ENCODE assay signal across 14 cellular contexts in the genomic region with DNA sequence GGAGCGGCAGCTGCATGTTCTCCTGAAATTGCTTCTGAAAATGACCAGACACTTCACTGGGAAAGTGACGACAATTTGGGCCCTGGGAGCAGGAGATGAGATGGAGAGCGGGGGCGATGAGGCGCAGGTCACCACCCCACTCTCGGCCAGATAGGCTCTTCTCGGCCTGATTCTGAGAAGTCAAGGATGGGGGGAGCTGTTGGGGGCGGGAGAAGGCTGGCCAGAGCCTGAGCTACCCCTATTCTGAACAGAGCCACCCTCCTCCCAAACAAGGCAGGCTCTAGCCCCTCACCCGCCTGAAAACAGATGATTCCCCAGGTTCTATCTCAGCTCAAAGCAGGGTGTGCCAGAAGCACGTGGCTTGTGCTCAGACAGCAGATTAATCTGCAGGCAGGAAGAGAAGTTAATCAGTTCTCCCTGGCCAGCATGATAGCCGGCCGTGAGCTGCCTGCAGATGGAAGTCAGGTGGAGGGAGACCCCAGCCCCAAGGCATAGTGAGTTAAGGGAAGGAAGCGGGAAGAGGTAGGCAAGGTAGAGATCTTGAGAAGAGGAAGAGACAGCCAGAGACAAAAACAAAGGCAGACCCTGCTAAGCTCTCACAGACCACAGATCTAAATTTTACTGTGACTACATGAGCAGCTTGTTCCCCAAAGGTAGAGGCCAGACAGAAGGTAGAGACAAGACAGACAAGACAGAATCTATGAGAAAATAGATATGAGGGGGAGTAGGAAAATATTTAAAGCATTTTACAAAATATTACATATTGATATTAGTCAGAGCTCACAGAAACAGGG. TPM values are rescaled to one million over a fixed set of nuclear protein-coding genes. Genes with fewer than 3 reads are reported as not detected.
DNase-seq lines count a peak whose midpoint lies in the region; ATAC-seq and TF ChIP-seq lines count a peak whose summit lies in the region.
"Had no signal": no experiment of that assay in that cellular context is flagged by ENCODE, and none has a peak within 500 bp of the region (broad histone marks: within the 10 kb centered on the region; RNA-seq: fewer than 3 reads in every experiment).

No MANE protein-coding gene starts in this region.

- H3K27me3 Mint-ChIP-seq in CD4-positive, alpha-beta T cell = no peaks in the 10 kb centered on the region
- H3K27me3 Mint-ChIP-seq in T-helper 17 cell = peaks cover 10% of the 10 kb centered on the region

- H3K27ac ChIP-seq in CD4-positive, alpha-beta T cell (ENCODE audit: low read depth, low read length) = no peak overlapping the region
- peak overlapping the region in 1 of 4 donors; percentile 48 for H3K27ac ChIP-seq in transverse colon
- H3K27ac ChIP-seq: tibial nerve had no signal

- POLR2A ChIA-PET in CD4-positive, alpha-beta T cell (lab: Charles Lee) = interaction anchor here (0.6 to 2.1 kb wide), 6 partner anchors 8 to 116 kb away, joined by 3 to 5 read pairs (median 4); a partner anchor contains a TSS

- H3K4me1 Mint-ChIP-seq in CD4-positive, alpha-beta T cell (ENCODE audit: low read depth) = peaks cover 72% of the 10 kb centered on the region
- peaks cover 31% of the 10 kb centered on the region for H3K4me1 Mint-ChIP-seq in T-helper 17 cell

- H3K9me3 ChIP-seq in BE2C (no peaks in the 10 kb centered on the region), T-helper 17 cell (ENCODE audit: control insufficient read depth, low read length, poor library complexity, severe bottlenecking) (no peaks in the 10 kb centered on the region), transverse colon (no peaks in the 10 kb centered on the region)
- no peaks in the 10 kb centered on the region for H3K9me3 ChIP-seq in CD4-positive, alpha-beta T cell (ENCODE audit: control insufficient read depth, low read length)
- H3K9me3 ChIP-seq: tibial nerve had no signal

- H3K4me3 ChIP-seq in BE2C (ENCODE audit: low read depth, low read length) = no peak overlapping the region
- H3K4me3 ChIP-seq in transverse colon = no peak overlapping the region
- H3K4me3 ChIP-seq: tibial nerve had no signal

- H3K4me1 ChIP-seq in BE2C (peaks cover 15% of the 10 kb centered on the region), transverse colon (peaks cover 0 to 13% (median 1%) of the 10 kb centered on the region in 4 donors)

- H3K36me3 ChIP-seq in BE2C = no peaks in the 10 kb centered on the region
- peaks cover 0 to 6% (median 0%) of the 10 kb centered on the region in 4 donors for H3K36me3 ChIP-seq in transverse colon
- H3K36me3 ChIP-seq: tibial nerve had no signal

- TF ChIP-seq CTCF in BE2C (IDR thresholded peaks at IDR 0.05; ENCODE audit: low read depth, low read length) (no peak), transverse colon (IDR thresholded peaks at IDR 0.05) (no peak)
- TF ChIP-seq CTCF in CD4-positive, alpha-beta T cell (IDR thresholded peaks at IDR 0.05) = no peak

- no peaks in the 10 kb centered on the region for H3K9me3 Mint-ChIP-seq in CD4-positive, alpha-beta T cell
- H3K9me3 Mint-ChIP-seq: naive B cell had no signal

- CTCF ChIA-PET in CD4-positive, alpha-beta T cell (lab: Charles Lee) = interaction anchor here (1.0 to 2.2 kb wide), 2 partner anchors 11 to 32 kb away, joined by 3 to 7 read pairs; a partner anchor contains a TSS

- in situ Hi-C loops in transverse colon (cut with MboI; ENCODE audit: low pct_ligation_motif_present in 1 of 4, low pct_unique_long_range_greater_than_20kb in 1 of 4, low sequenced_read_pairs in 3 of 4) = no loop called here

- no peak for TF ChIP-seq POLR2A in transverse colon (IDR thresholded peaks at IDR 0.05)

- no peaks in the 10 kb centered on the region for H3K36me3 Mint-ChIP-seq in CD4-positive, alpha-beta T cell (ENCODE audit: low read depth)
- H3K36me3 Mint-ChIP-seq in T-helper 17 cell (ENCODE audit: low read depth) = peaks cover 5% of the 10 kb centered on the region
- H3K36me3 Mint-ChIP-seq: naive B cell had no signal

- ATAC-seq in CD4-positive, alpha-beta T cell (ENCODE audit: poor library complexity) = peak; percentile 39
- ATAC-seq in T-helper 17 cell (no peak), HG03571 (IDR thresholded peaks at IDR 0.05; ENCODE audit: unreplicated experiment) (no peak)

- 43 to 63% methylated on average over 4 to 13 of the region's 13 CpGs for WGBS in transverse colon (ENCODE audit: low coverage in 1 of 2), 2 donors

- H3K27ac Mint-ChIP-seq in CD4-positive, alpha-beta T cell = peak overlapping the region; percentile 50
- peak overlapping the region; percentile 57 for H3K27ac Mint-ChIP-seq in T-helper 17 cell

- DNase-seq in BE2C = peak; percentile 31
- DNase-seq in CD4-positive, alpha-beta T cell = no peak
- DNase-seq in T-helper 17 cell = no peak
- DNase-seq in left kidney (ENCODE audit: low read depth, low spot score) = peak; percentile 33
- no peak for DNase-seq in transverse colon
- no peak for DNase-seq in kidney tubule cell (ENCODE audit: low spot score)
- DNase-seq: effector memory CD4-positive, alpha-beta T cell; glutamatergic neuron; KG1; naive B cell; NCI-H1436 treated with DMSO at 0.1 percent for 48 hours had no signal

- intact Hi-C loops in CD4-positive, alpha-beta T cell (cut with DNase I, micrococcal nuclease) = no loop called here
- intact Hi-C loops in transverse colon (cut with DNase I; ENCODE audit: low total_unique reads) = no loop called here

- H3K27me3 ChIP-seq in BE2C (no peaks in the 10 kb centered on the region), transverse colon (no peaks in the 10 kb centered on the region)
- no peaks in the 10 kb centered on the region for H3K27me3 ChIP-seq in CD4-positive, alpha-beta T cell (ENCODE audit: control insufficient read depth, insufficient read depth, low read length)
- H3K27me3 ChIP-seq: tibial nerve had no signal

- no peak for TF ChIP-seq EP300 in transverse colon (IDR thresholded peaks at IDR 0.05; ENCODE audit: low read depth)

- H3K4me3 Mint-ChIP-seq in CD4-positive, alpha-beta T cell = no peak overlapping the region
- peak overlapping the region; percentile 60 for H3K4me3 Mint-ChIP-seq in T-helper 17 cell
- H3K4me3 Mint-ChIP-seq: naive B cell had no signal

RNA-seq across cellular contexts. Expression of a gene that starts 10.9 kb away (rescaled TPM):
- polyA plus RNA-seq in BE2C (2012; ENCODE audit: insufficient read depth, insufficient read length, low read depth) = 1.8 TPM
- total RNA-seq in CD4-positive, alpha-beta T cell = not detected
- total RNA-seq in T-helper 17 cell (not detected), transverse colon (10 to 100 TPM in 1 of 4 donors, 1 to 10 TPM in 2, not detected in 1; 2.5 to 47.1 (median 9.2) TPM)
- total RNA-seq: kidney epithelial cell, tibial nerve had no signal

RNA-seq across cellular contexts. Expression of a gene that starts 20.9 kb away (rescaled TPM):
- polyA plus RNA-seq in BE2C (2012; ENCODE audit: insufficient read depth, insufficient read length, low read depth) = 16.8 TPM
- total RNA-seq in CD4-positive, alpha-beta T cell = 1 to 10 TPM; 6.9 to 8.0 TPM
- total RNA-seq in T-helper 17 cell = 10 to 100 TPM in 1 of 2 donors, 1 to 10 TPM in 1; 7.0 to 10.8 TPM
- total RNA-seq in transverse colon = 1 to 10 TPM; 3.4 to 8.0 (median 4.8) TPM

RNA-seq across cellular contexts. Expression of a gene that starts 22.7 kb away (rescaled TPM):
- not detected for polyA plus RNA-seq in BE2C (2012; ENCODE audit: insufficient read depth, insufficient read length, low read depth)
- 1 to 10 TPM; 1.0 to 1.1 TPM for total RNA-seq in CD4-positive, alpha-beta T cell
- total RNA-seq in T-helper 17 cell = under 1 TPM in 1 of 2 donors, not detected in 1; 0.70 TPM
- 100 to 1,000 TPM; 118 to 234 (median 184) TPM for total RNA-seq in transverse colon
- total RNA-seq: kidney epithelial cell had no signal

RNA-seq across cellular contexts. Expression of a gene that starts 51.4 kb away (rescaled TPM):
- 5.8 TPM for polyA plus RNA-seq in BE2C (2012; ENCODE audit: insufficient read depth, insufficient read length, low read depth)
- 1 to 10 TPM; 7.2 to 9.9 TPM for total RNA-seq in CD4-positive, alpha-beta T cell
- total RNA-seq in T-helper 17 cell = 10 to 100 TPM; 12.2 to 14.1 TPM
- total RNA-seq in transverse colon = 10 to 100 TPM in 1 of 4 donors, 1 to 10 TPM in 3; 4.0 to 66.7 (median 5.2) TPM

Comparison
In these comparisons a context has a peak if more than half of its experiments do, and no peak if none do; other contexts are left out.
1. DNase-seq: peak in BE2C (single experiment) and left kidney (single experiment); none in CD4-positive, alpha-beta T cell (0 of 10), T-helper 17 cell (0 of 3), transverse colon (single experiment) and kidney tubule cell (single experiment).
2. RNA of a gene that starts 22.7 kb away (total RNA-seq): 118 to 234 TPM in transverse colon; 1.0 to 1.1 TPM in CD4-positive, alpha-beta T cell and 0.70 TPM in T-helper 17 cell; every median in the first group is over 10 times any median in the second.